18 cellular contexts compared by ENCODE assay signal in genomic region chr7:51303142-51303525, GRCh38. TPM values are rescaled to one million over a fixed set of nuclear protein-coding genes. Genes with fewer than 3 reads are reported as not detected.
DNase-seq lines count a peak whose midpoint lies in the region; ATAC-seq, FAIRE-seq and TF ChIP-seq lines count a peak whose summit lies in the region.
"Had no signal": no experiment of that assay in that cellular context is flagged by ENCODE, and none has a peak within 500 bp of the region (broad histone marks: within the 10 kb centered on the region; RNA-seq: fewer than 3 reads in every experiment).

No MANE protein-coding gene starts in this region.

- no peak for DNase-seq in A549 (ENCODE audit: low read depth in 1 of 2, low spot score in 1 of 2)
- DNase-seq in Daoy (ENCODE audit: low read depth): peak; percentile 60
- no peak for DNase-seq in body of pancreas
- DNase-seq in mesenchymal stem cell: no peak
- no peak for DNase-seq in HAP-1 (ENCODE audit: low spot score in 2 of 2)
- no peak for DNase-seq in sigmoid colon
- no peak for DNase-seq in pancreas
- no peak for DNase-seq in hypothalamus (lab: John Stamatoyannopoulos, UW)
- DNase-seq: BE2C; CD8-positive, alpha-beta T cell; DND-41; GF-D8; GOT3; KG1; NCI-H1092 treated with DMSO at 0.1 percent for 48 hours; NCI-H1694 treated with DMSO at 0.1 percent for 48 hours; NCI-H748 treated with DMSO at 0.1 percent for 48 hours had no signal

- FAIRE-seq in A549 (lab: Jason Lieb, UNC) (no peak), pancreas (lab: Jason Lieb, UNC) (no peak)
- FAIRE-seq: RCC 7860 had no signal

- in situ Hi-C loops in HAP-1 (cut with MboI; ENCODE audit: low sequenced_read_pairs): no loop called here

- no peak overlapping the region for H3K4me3 ChIP-seq in A549
- H3K4me3 ChIP-seq in body of pancreas: no peak overlapping the region
- H3K4me3 ChIP-seq in mesenchymal stem cell (ENCODE audit: insufficient read depth in 1 of 2, low read depth in 1 of 2, low read length in 2 of 2): no peak overlapping the region
- no peak overlapping the region for H3K4me3 ChIP-seq in HAP-1
- H3K4me3 ChIP-seq in sigmoid colon: no peak overlapping the region
- H3K4me3 ChIP-seq in pancreas: no peak overlapping the region

- H2BK5ac ChIP-seq in mesenchymal stem cell (ENCODE audit: low read depth, low read length, poor library complexity, severe bottlenecking): no peak overlapping the region

- no peak overlapping the region for H2AK5ac ChIP-seq in mesenchymal stem cell (ENCODE audit: low read length, severe bottlenecking)

- intact Hi-C loops in body of pancreas (cut with DNase I): no loop called here
- intact Hi-C loops in sigmoid colon (cut with DNase I): no loop called here
- intact Hi-C loops in pancreas (cut with DNase I): no loop called here

- H3K9me3 ChIP-seq in A549 (no peaks in the 10 kb centered on the region), body of pancreas (no peaks in the 10 kb centered on the region), mesenchymal stem cell (ENCODE audit: control insufficient read depth, low read length) (no peaks in the 10 kb centered on the region), HAP-1 (no peaks in the 10 kb centered on the region), sigmoid colon (no peaks in the 10 kb centered on the region), pancreas (no peaks in the 10 kb centered on the region)
- H3K9me3 ChIP-seq: BE2C had no signal

- no peak for ATAC-seq in A549
- ATAC-seq in body of pancreas: no peak
- no peak for ATAC-seq in pancreas
- ATAC-seq: CD8-positive, alpha-beta T cell had no signal

- H3K14ac ChIP-seq in mesenchymal stem cell (ENCODE audit: low read length in 2 of 2): no peak overlapping the region

- no peak for TF ChIP-seq RAD21 in A549 (conservative IDR thresholded peaks at IDR 0.05 in 1 of 2, IDR thresholded peaks at IDR 0.05 in 1 of 2)

- CTCF ChIA-PET in A549 (lab: Yijun Ruan, JAX): interaction anchor here (1.2 kb wide), 1 partner anchor 10 kb away, joined by 3 read pairs; no protein-coding TSS in a partner anchor

- no peak overlapping the region for H3K4ac ChIP-seq in mesenchymal stem cell (ENCODE audit: low read depth in 1 of 2, low read length in 2 of 2)

- H3K23ac ChIP-seq in mesenchymal stem cell (ENCODE audit: low read length in 2 of 2): no peak overlapping the region

- no peak overlapping the region for H2BK120ac ChIP-seq in mesenchymal stem cell (ENCODE audit: low read depth, low read length)

- peaks cover 14% of the 10 kb centered on the region for H3K4me1 ChIP-seq in A549
- H3K4me1 ChIP-seq in body of pancreas: peaks cover 5% of the 10 kb centered on the region
- peaks cover 1% of the 10 kb centered on the region for H3K4me1 ChIP-seq in mesenchymal stem cell (ENCODE audit: control insufficient read depth, insufficient read depth, low read depth, low read length)
- no peaks in the 10 kb centered on the region for H3K4me1 ChIP-seq in HAP-1
- no peaks in the 10 kb centered on the region for H3K4me1 ChIP-seq in sigmoid colon
- no peaks in the 10 kb centered on the region for H3K4me1 ChIP-seq in pancreas
- H3K4me1 ChIP-seq: BE2C had no signal

- no peak for TF ChIP-seq CTCF in A549 (IDR thresholded peaks at IDR 0.05)
- TF ChIP-seq CTCF in body of pancreas (IDR thresholded peaks at IDR 0.05): no peak
- no peak for TF ChIP-seq CTCF in sigmoid colon (IDR thresholded peaks at IDR 0.05)
- no peak for TF ChIP-seq CTCF in pancreas (IDR thresholded peaks at IDR 0.05)

- H3K18ac ChIP-seq in mesenchymal stem cell (ENCODE audit: low read depth in 1 of 2, low read length in 2 of 2): no peak overlapping the region

- H4K91ac ChIP-seq in mesenchymal stem cell (ENCODE audit: low read length): no peak overlapping the region

- no peaks in the 10 kb centered on the region for H3K79me1 ChIP-seq in mesenchymal stem cell (replicated peaks; ENCODE audit: low read length, poor library complexity, severe bottlenecking)

- no peak overlapping the region for H2AFZ ChIP-seq in mesenchymal stem cell (ENCODE audit: low read depth, low read length)

- POLR2A ChIA-PET in A549 (lab: Yijun Ruan, JAX): no interaction called here

- H3K4me2 ChIP-seq in A549 (peak overlapping the region; percentile 44), mesenchymal stem cell (ENCODE audit: low read length, poor library complexity, severe bottlenecking) (no peak overlapping the region)

- TF ChIP-seq POLR2A in A549 (IDR thresholded peaks at IDR 0.05; ENCODE audit: low read length): no peak
- no peak for TF ChIP-seq POLR2A in body of pancreas (IDR thresholded peaks at IDR 0.05)
- TF ChIP-seq POLR2A in sigmoid colon (IDR thresholded peaks at IDR 0.05): no peak

- peak overlapping the region; percentile 61 for H3K9ac ChIP-seq in mesenchymal stem cell (ENCODE audit: low read length)

- TF ChIP-seq EP300 in A549 (IDR thresholded peaks at IDR 0.05): no peak
- no peak for TF ChIP-seq EP300 in sigmoid colon (IDR thresholded peaks at IDR 0.05)

- no peaks in the 10 kb centered on the region for H3K36me3 ChIP-seq in body of pancreas (replicated peaks in 1 of 2; ENCODE audit: insufficient read depth in 1 of 2, low read depth in 2 of 2)
- H3K36me3 ChIP-seq in mesenchymal stem cell (ENCODE audit: control insufficient read depth in 1 of 2, insufficient read depth in 2 of 2, low read depth in 1 of 2, low read length in 2 of 2): no peaks in the 10 kb centered on the region
- H3K36me3 ChIP-seq in HAP-1 (replicated peaks): no peaks in the 10 kb centered on the region
- H3K36me3 ChIP-seq in sigmoid colon: no peaks in the 10 kb centered on the region
- H3K36me3 ChIP-seq in pancreas: no peaks in the 10 kb centered on the region
- H3K36me3 ChIP-seq: BE2C had no signal

- H2BK15ac ChIP-seq in mesenchymal stem cell (ENCODE audit: low read depth, poor library complexity, severe bottlenecking): no peak overlapping the region

- peak overlapping the region in 1 of 2 experiments; percentile 28; a peak in 3 of 6 replicates for H3K27ac ChIP-seq in A549
- peak overlapping the region in 3 of 4 donors; percentile 50 to 63 (median 52) for H3K27ac ChIP-seq in body of pancreas
- no peak overlapping the region for H3K27ac ChIP-seq in mesenchymal stem cell (ENCODE audit: low read length, poor library complexity, severe bottlenecking)
- H3K27ac ChIP-seq in sigmoid colon: peak overlapping the region in 2 of 4 donors; percentile 21 to 28
- peak overlapping the region in 2 of 4 donors; percentile 5 to 35 for H3K27ac ChIP-seq in pancreas

- no peak overlapping the region for H2BK12ac ChIP-seq in mesenchymal stem cell (ENCODE audit: low read length in 2 of 2)

- 64% methylated on average over 10 of the region's 10 CpGs for WGBS in A549 (ENCODE audit: missing lambda C conversion rate)
- 82 to 88% methylated on average over 10 of the region's 10 CpGs for WGBS in body of pancreas, 2 donors
- WGBS in mesenchymal stem cell: 85% methylated on average over 9 of the region's 10 CpGs
- WGBS in sigmoid colon, 2 donors: 80 to 86% methylated on average over 10 of the region's 10 CpGs
- 83 to 86% methylated on average over 10 of the region's 10 CpGs for WGBS in pancreas, 2 donors

- H4K8ac ChIP-seq in mesenchymal stem cell (ENCODE audit: low read length): no peak overlapping the region

- H3K27me3 ChIP-seq in body of pancreas (no peaks in the 10 kb centered on the region), mesenchymal stem cell (ENCODE audit: control insufficient read depth in 1 of 2, insufficient read depth in 1 of 2, low read length in 2 of 2) (peaks cover 5 to 23% of the 10 kb centered on the region in 2 experiments), HAP-1 (ENCODE audit: low read depth) (no peaks in the 10 kb centered on the region), sigmoid colon (no peaks in the 10 kb centered on the region), pancreas (no peaks in the 10 kb centered on the region)

TF ChIP-seq in A549, 52 proteins besides CTCF, POLR2A, EP300 and RAD21 (continues in another document):
- TF ChIP-seq MAFK (IDR thresholded peaks at IDR 0.05; ENCODE audit: partially characterized antibody) (no peak), PBX3 (IDR thresholded peaks at IDR 0.05) (no peak), TFCP2L1 (CRISPR knock-in tag; IDR thresholded peaks at IDR 0.05) (no peak), TP53 (CRISPR knock-in tag; IDR thresholded peaks at IDR 0.05) (no peak)

RNA-seq across cellular contexts. Expression of gene COBL, which starts 13.5 kb away (rescaled TPM):
- polyA plus RNA-seq in A549 (2011; rRNA removed) (7.4 and 7.8 TPM in 2 replicates), A549 (2017; fragmentation: RNase III; extraction: RNeasy Plus Mini Kit Qiagen cat#74134 plus additional on column Dnase treatment) (1.5 to 1.7 TPM (median 1.5 TPM) in 3 replicates), sigmoid colon (10 to 100 TPM; 12.6 to 27.6 (median 27.3) TPM), pancreas (10 to 100 TPM in 1 of 2 donors, 1 to 10 TPM in 1; 7.4 to 12.6 TPM)
- 2.2 TPM in 2 replicates for polyA plus RNA-seq in A549 (2012; cell fraction: cytosol; rRNA removed)
- polyA plus RNA-seq in A549 (2012; cell fraction: nucleus; rRNA removed): 1.8 and 2.1 TPM in 2 replicates
- 9.4 and 15.2 TPM in 2 replicates for polyA minus RNA-seq in A549 (2011; rRNA and poly(A)+ RNA removed)
- total RNA-seq in Daoy (2014; rRNA removed; shearing (Covaris generic)): 4.6 and 6.1 TPM in 2 replicates
- total RNA-seq in body of pancreas (10 to 100 TPM; 22.3 to 25.4 TPM), sigmoid colon (1 to 10 TPM; 3.0 to 10.0 (median 6.1) TPM), pancreas (10 to 100 TPM; 15.0 to 32.0 (median 18.0) TPM)
- 0.03 TPM for polyA plus RNA-seq in mesenchymal stem cell (2013, experiment 1 of 2)
- polyA plus RNA-seq in mesenchymal stem cell (2013, experiment 2 of 2): 0.03 TPM
